In the genomic region with DNA sequence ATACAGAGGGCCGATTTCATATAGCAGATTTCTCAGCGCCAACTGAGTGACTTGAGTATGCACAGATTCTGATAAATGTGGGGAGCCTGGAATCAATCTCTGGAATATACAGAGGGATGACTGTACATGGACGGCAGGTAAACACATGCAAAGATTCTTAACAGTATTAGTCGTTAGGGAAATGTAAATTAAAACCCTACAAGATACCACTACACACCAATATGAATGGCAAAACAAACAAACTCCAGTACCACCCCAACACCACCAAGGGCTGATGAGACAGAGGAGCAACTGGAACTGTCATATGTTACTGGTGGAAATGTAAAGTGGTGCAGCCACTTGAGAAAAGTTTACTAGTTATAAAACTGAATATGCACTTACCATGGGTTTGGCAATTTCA, we compare ENCODE assay signal across 24 cellular contexts. TPM values are rescaled to one million over a fixed set of nuclear protein-coding genes. Genes with fewer than 3 reads are reported as not detected.
DNase-seq lines count a peak whose midpoint lies in the region; ATAC-seq, FAIRE-seq and TF ChIP-seq lines count a peak whose summit lies in the region.
"Had no signal": no experiment of that assay in that cellular context is flagged by ENCODE, and none has a peak within 500 bp of the region (broad histone marks: within the 10 kb centered on the region; RNA-seq: fewer than 3 reads in every experiment).

No MANE protein-coding gene starts in this region.

- intact Hi-C loops in K562 (cut with micrococcal nuclease) (no loop called here), heart right ventricle (cut with DNase I) (no loop called here)

- 52% methylated on average over 4 of the region's 4 CpGs for WGBS in K562 (ENCODE audit: insufficient coverage, low coverage, missing lambda C conversion rate)
- WGBS in smooth muscle cell (ENCODE audit: low lambda C conversion rate) = 81% methylated on average over 4 of the region's 4 CpGs
- 90 to 93% methylated on average over 4 of the region's 4 CpGs for WGBS in heart right ventricle, 2 donors

- H3K27me3 ChIP-seq in K562 (ENCODE audit: control insufficient read depth in 2 of 2, insufficient read depth in 2 of 2, low read length in 2 of 2) (no peaks in the 10 kb centered on the region), smooth muscle cell (ENCODE audit: low read depth) (no peaks in the 10 kb centered on the region), heart right ventricle (no peaks in the 10 kb centered on the region)
- H3K27me3 ChIP-seq: BLaER1 treated with 17β-estradiol and CSF1 and Interleukin-3, amounts not matched to agents 10 nM and 100 nM had no signal

- H3K4me3 ChIP-seq in K562 (no peak overlapping the region), epithelial cell of esophagus (ENCODE audit: low read length) (no peak overlapping the region), smooth muscle cell (no peak overlapping the region), heart right ventricle (no peak overlapping the region)
- H3K4me3 ChIP-seq: A549; BLaER1 treated with 17β-estradiol and CSF1 and Interleukin-3, amounts not matched to agents 10 nM and 100 nM; GM12878 had no signal

- peaks cover 0 to 10% of the 10 kb centered on the region in 2 experiments; a peak in 3 of 5 replicates for H3K4me1 ChIP-seq in K562 (replicated peaks in 1 of 2; ENCODE audit: control insufficient read depth in 2 of 2, insufficient read depth in 2 of 2, low read length in 2 of 2)
- H3K4me1 ChIP-seq in smooth muscle cell (ENCODE audit: low read depth) = peaks cover 8% of the 10 kb centered on the region
- H3K4me1 ChIP-seq in heart right ventricle = no peaks in the 10 kb centered on the region
- H3K4me1 ChIP-seq: A549 had no signal

- H2AFZ ChIP-seq in K562 (ENCODE audit: low read depth, low read length) (peak overlapping the region; percentile 59), smooth muscle cell (ENCODE audit: low read depth) (peak overlapping the region; percentile 10)

- in situ Hi-C loops in K562 (cut with MboI) = no loop called here

- no peak overlapping the region for H3K9ac ChIP-seq in K562 (ENCODE audit: insufficient read depth in 1 of 2, low read depth in 2 of 2, low read length in 2 of 2)
- H3K9ac ChIP-seq in smooth muscle cell (ENCODE audit: low read depth) = no peak overlapping the region
- H3K9ac ChIP-seq: BLaER1 treated with 17β-estradiol and CSF1 and Interleukin-3, amounts not matched to agents 10 nM and 100 nM had no signal

- H3K79me2 ChIP-seq in K562 (ENCODE audit: control insufficient read depth, insufficient read depth, low read length) (no peaks in the 10 kb centered on the region), smooth muscle cell (ENCODE audit: low read depth) (no peaks in the 10 kb centered on the region)

- TF ChIP-seq EP300 in K562 (IDR thresholded peaks at IDR 0.05; ENCODE audit: low read length) = no peak

- no TSS peak for BruUV-seq in K562 (replicated peaks; lab: Mats Ljungman, UMichigan)

- TF ChIP-seq POLR2A in H54 (IDR thresholded peaks at IDR 0.05; ENCODE audit: low read depth, low read length) (no peak), K562 (conservative IDR thresholded peaks at IDR 0.05) (no peak)

- H3K4me2 ChIP-seq in K562 (ENCODE audit: insufficient read depth, low read length) (no peak overlapping the region), smooth muscle cell (no peak overlapping the region)
- H3K4me2 ChIP-seq: A549; BLaER1 treated with 17β-estradiol and CSF1 and Interleukin-3, amounts not matched to agents 10 nM and 100 nM had no signal

- H3K27ac ChIP-seq in K562 (ENCODE audit: extremely low read depth, low read depth, low read length) (no peak overlapping the region), smooth muscle cell (ENCODE audit: low read depth) (no peak overlapping the region), heart right ventricle (no peak overlapping the region)
- H3K27ac ChIP-seq: 22Rv1; A549; BLaER1 treated with 17β-estradiol and CSF1 and Interleukin-3, amounts not matched to agents 10 nM and 100 nM; C4-2B had no signal

- CTCF ChIA-PET in K562 (lab: Yijun Ruan, JAX; ENCODE audit: low intra/inter-chr PET ratio) = no interaction called here

- H3K9me1 ChIP-seq in K562 (ENCODE audit: control insufficient read depth, insufficient read depth, low read length) = no peaks in the 10 kb centered on the region

- ATAC-seq in K562 (peak; percentile 24; the same call in 1 of the 3 replicates), heart right ventricle (no peak)
- ATAC-seq: A549; CD8-positive, alpha-beta T cell; GM12878 had no signal

- H3K9me3 ChIP-seq in K562 (replicated peaks; ENCODE audit: control insufficient read depth, insufficient read depth, low read depth, low read length) (no peaks in the 10 kb centered on the region), smooth muscle cell (replicated peaks; ENCODE audit: low read depth) (no peaks in the 10 kb centered on the region), heart right ventricle (no peaks in the 10 kb centered on the region)
- H3K9me3 ChIP-seq: A549; BLaER1 treated with 17β-estradiol and CSF1 and Interleukin-3, amounts not matched to agents 10 nM and 100 nM; Caco-2 had no signal

- no peak for TF ChIP-seq RAD21 in K562 (CRISPR knock-in tag; conservative IDR thresholded peaks at IDR 0.05 in 1 of 2, IDR thresholded peaks at IDR 0.05 in 1 of 2)

- H3F3A ChIP-seq in smooth muscle cell (ENCODE audit: low read depth) = no peaks in the 10 kb centered on the region

- DNase-seq in H54 (ENCODE audit: insufficient read length, low spot score) (no peak), K562 (ENCODE audit: extremely low read depth in 1 of 4, low spot score in 3 of 4) (no peak), epithelial cell of esophagus (ENCODE audit: low read depth) (peak; percentile 69), smooth muscle cell (lab: John Stamatoyannopoulos, UW; ENCODE audit: unreplicated experiment) (no peak), amniotic stem cell (lab: John Stamatoyannopoulos, UW) (no peak), heart right ventricle (no peak), GM19238 (ENCODE audit: insufficient read length, low spot score) (no peak), mucosa of gallbladder (ENCODE audit: low spot score) (no peak)
- DNase-seq: AML-193; Caco-2; Calu3; CD4-positive, alpha-beta T cell; CD8-positive, alpha-beta T cell; DMS79 treated with DMSO at 0.1 percent for 48 hours; GDM1 had no signal

- TF ChIP-seq CTCF in K562 (IDR thresholded peaks at IDR 0.05 in 2 of 3, conservative IDR thresholded peaks at IDR 0.05 in 1 of 3; ENCODE audit: insufficient read depth in 2 of 3, low read depth in 1 of 3, low read length in 3 of 3) (no peak), epithelial cell of esophagus (IDR thresholded peaks at IDR 0.05; ENCODE audit: insufficient read depth, low read depth, low read length, missing control alignments) (no peak), smooth muscle cell (IDR thresholded peaks at IDR 0.05; ENCODE audit: borderline replicate concordance, insufficient read depth, poor library complexity, severe bottlenecking) (no peak), heart right ventricle (IDR thresholded peaks at IDR 0.05) (no peak)

- FAIRE-seq in H54 (lab: Jason Lieb, UNC) = peak; percentile 52
- no peak for FAIRE-seq in K562 (lab: Jason Lieb, UNC)
- FAIRE-seq: A549, D721Med, GM12878, GM12892, GM18507, GM19239 had no signal

- POLR2A ChIA-PET in K562 (lab: Yijun Ruan, JAX) = no interaction called here

- H4K20me1 ChIP-seq in K562 (replicated peaks; ENCODE audit: control insufficient read depth, insufficient read depth, low read length) = no peaks in the 10 kb centered on the region
- H4K20me1 ChIP-seq in smooth muscle cell (ENCODE audit: low read depth) = no peaks in the 10 kb centered on the region
- H4K20me1 ChIP-seq: BLaER1 treated with 17β-estradiol and CSF1 and Interleukin-3, amounts not matched to agents 10 nM and 100 nM had no signal

- no peaks in the 10 kb centered on the region for H3K36me3 ChIP-seq in K562 (ENCODE audit: control insufficient read depth, insufficient read depth, low read length)
- H3K36me3 ChIP-seq in smooth muscle cell (ENCODE audit: low read depth) = no peaks in the 10 kb centered on the region
- H3K36me3 ChIP-seq in heart right ventricle = no peaks in the 10 kb centered on the region
- H3K36me3 ChIP-seq: BLaER1 treated with 17β-estradiol and CSF1 and Interleukin-3, amounts not matched to agents 10 nM and 100 nM had no signal

TF ChIP-seq in K562, 482 proteins besides CTCF, POLR2A, EP300 and RAD21 (continues in another document):
- TF ChIP-seq PML (IDR thresholded peaks at IDR 0.05; ENCODE audit: low read length) (no peak), POLR2H (tag; IDR thresholded peaks at IDR 0.05; ENCODE audit: low read depth) (no peak), SMARCA5 (IDR thresholded peaks at IDR 0.05) (no peak), SMARCC2 (IDR thresholded peaks at IDR 0.05; ENCODE audit: low read depth) (no peak)
- TF ChIP-seq, protein P1, sequence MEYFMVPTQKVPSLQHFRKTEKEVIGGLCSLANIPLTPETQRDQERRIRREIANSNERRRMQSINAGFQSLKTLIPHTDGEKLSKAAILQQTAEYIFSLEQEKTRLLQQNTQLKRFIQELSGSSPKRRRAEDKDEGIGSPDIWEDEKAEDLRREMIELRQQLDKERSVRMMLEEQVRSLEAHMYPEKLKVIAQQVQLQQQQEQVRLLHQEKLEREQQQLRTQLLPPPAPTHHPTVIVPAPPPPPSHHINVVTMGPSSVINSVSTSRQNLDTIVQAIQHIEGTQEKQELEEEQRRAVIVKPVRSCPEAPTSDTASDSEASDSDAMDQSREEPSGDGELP (CRISPR knock-in tag; IDR thresholded peaks at IDR 0.05; ENCODE audit: borderline replicate concordance) = no peak

RNA-seq across cellular contexts. Expression of gene FER, which starts 8.3 kb away (rescaled TPM):
- total RNA-seq in K562 (2011; cell fraction: chromatin; rRNA removed; ENCODE audit: low replicate concordance) = 11.5 and 57.2 TPM in 2 replicates
- 3.0 and 4.7 TPM in 2 replicates for total RNA-seq in K562 (2011; cell fraction: nucleolus; rRNA removed)
- total RNA-seq in K562 (2011; cell fraction: nucleoplasm; rRNA removed) = 9.2 and 12.5 TPM in 2 replicates
- total RNA-seq in K562 (2014; rRNA removed) (6.7 and 9.7 TPM in 2 replicates), K562 (2014; rRNA removed; fragmentation: Illumina TruSeq; extraction: Trizol) (18.2 and 22.5 TPM in 2 replicates), K562 (2015; rRNA removed; fragmentation: Illumina TruSeq; extraction: Trizol) (13.8 and 16.8 TPM in 2 replicates), K562 (2021) (14.3 and 16.7 TPM in 2 replicates), smooth muscle cell (16.4 and 26.4 TPM in 2 replicates), heart right ventricle (10 to 100 TPM; 11.7 to 21.9 (median 15.3) TPM), mucosa of gallbladder (25.4 TPM)
- polyA plus RNA-seq in K562 (2011; rRNA removed) (6.4 and 8.5 TPM in 2 replicates), K562 (2014; fragmentation: Illumina TruSeq; extraction: Trizol) (6.9 and 8.9 TPM in 2 replicates), K562 (2014; fragmentation: Nextera tagmentation; extraction: Ambion mirVana) (10 to 100 TPM in 1 of 2 experiments, 1 to 10 TPM in 1; 8.8 to 10.3 TPM), K562 (2014; rRNA removed) (7.4 and 10.5 TPM in 2 replicates), smooth muscle cell (15.2 and 15.6 TPM in 2 replicates), heart right ventricle (1 to 10 TPM; 1.4 to 1.8 TPM)
- polyA plus RNA-seq in K562 (2011; cell fraction: cytosol; rRNA removed) = 0.64 and 1.4 TPM in 2 replicates
- polyA plus RNA-seq in K562 (2011; cell fraction: nucleus; rRNA removed) = 3.3 and 5.0 TPM in 2 replicates
- 7.3 and 8.2 TPM in 2 replicates for polyA plus RNA-seq in K562 (2012)
- 36.9 and 51.5 TPM in 2 replicates for polyA minus RNA-seq in K562 (2011; rRNA and poly(A)+ RNA removed)
- 4.3 and 6.3 TPM in 2 replicates for polyA minus RNA-seq in K562 (2011; cell fraction: cytosol; rRNA and poly(A)+ RNA removed)
- polyA minus RNA-seq in K562 (2011; cell fraction: nucleus; rRNA and poly(A)+ RNA removed) = 12.7 and 35.9 TPM in 2 replicates
